8 cellular contexts compared by ENCODE assay signal in the genomic region with DNA sequence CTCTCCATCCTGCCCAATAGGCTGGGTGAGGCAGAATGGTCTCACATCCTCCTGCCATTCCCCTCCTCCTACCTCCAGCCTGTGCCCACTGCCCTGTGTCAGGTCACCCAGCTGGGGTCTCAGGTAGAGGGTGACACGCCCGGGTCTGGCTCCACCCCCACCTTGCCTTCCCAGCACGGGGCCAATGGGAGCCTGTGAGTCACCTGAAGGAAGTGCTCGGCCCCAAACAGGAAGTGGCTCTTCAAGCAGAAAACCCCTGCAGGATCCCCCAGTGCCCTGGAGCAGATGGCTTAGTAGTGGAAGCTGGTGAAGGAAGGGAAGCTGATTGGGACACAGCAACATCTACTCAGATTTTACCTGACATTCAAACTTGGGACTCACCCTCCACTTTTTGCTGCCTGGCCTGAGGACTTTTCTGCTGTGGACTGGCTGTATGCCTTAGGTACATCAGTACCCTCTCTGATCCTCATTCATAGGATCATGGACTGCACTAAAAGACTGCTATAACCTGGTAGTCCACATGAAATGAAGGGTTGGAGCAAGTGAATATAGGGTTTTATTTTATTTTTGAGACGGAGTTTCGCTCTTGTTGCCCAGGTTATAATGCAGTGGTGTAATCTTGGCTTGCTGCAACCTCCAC. TPM values are rescaled to one million over a fixed set of nuclear protein-coding genes. Genes with fewer than 3 reads are reported as not detected.
DNase-seq lines count a peak whose midpoint lies in the region; ATAC-seq and TF ChIP-seq lines count a peak whose summit lies in the region.

No MANE protein-coding gene starts in this region.

- no peaks in the 10 kb centered on the region for H3K36me3 ChIP-seq in Caco-2 (ENCODE audit: control insufficient read depth, insufficient read depth, low read length)

- H3K36me3 Mint-ChIP-seq in Caco-2 (ENCODE audit: insufficient read depth, unreplicated experiment) (no peaks in the 10 kb centered on the region), T-helper 17 cell (ENCODE audit: low read depth) (peaks cover 6% of the 10 kb centered on the region)
- H3K36me3 Mint-ChIP-seq in activated naive CD8-positive, alpha-beta T cell treated with anti-CD3 and anti-CD28 coated beads, Interleukin-2, amount 50 U/mL, for 24 hours (ENCODE audit: low read depth): no peaks in the 10 kb centered on the region

- H3K9me3 Mint-ChIP-seq in Caco-2 (ENCODE audit: unreplicated experiment): no peaks in the 10 kb centered on the region
- H3K9me3 Mint-ChIP-seq in activated naive CD8-positive, alpha-beta T cell treated with anti-CD3 and anti-CD28 coated beads, Interleukin-2, amount 50 U/mL, for 24 hours: no peaks in the 10 kb centered on the region

- DNase-seq in Caco-2: peak; percentile 41 to 69
- peak; percentile 31 to 50 (median 37) for DNase-seq in T-helper 17 cell
- DNase-seq in activated naive CD8-positive, alpha-beta T cell treated with anti-CD3 and anti-CD28 coated beads, Interleukin-2, amount 50 U/mL, for 24 hours: peak; percentile 71
- DNase-seq in stimulated activated CD4-positive, alpha-beta T cell treated with anti-CD3 and anti-CD28 coated beads, TNF-alpha, amount 100 ng/mL, for 24 hours (ENCODE audit: low read depth in 3 of 3): peak; percentile 23 to 53 (median 25)
- DNase-seq in GF-D8 (lab: John Stamatoyannopoulos, UW): no peak
- DNase-seq in NCI-H2081 treated with DMSO at 0.1 percent for 48 hours (lab: John Stamatoyannopoulos, UW): no peak
- DNase-seq in left lobe of liver (ENCODE audit: low spot score): no peak

- no peaks in the 10 kb centered on the region for H3K27me3 ChIP-seq in Caco-2 (replicated peaks; ENCODE audit: control insufficient read depth, insufficient read depth, low read length)

- CTCF ChIA-PET in Caco-2 (lab: Charles Lee): interaction anchor here (1.0 kb wide), 1 partner anchor 41 kb away, joined by 3 read pairs; no protein-coding TSS in a partner anchor

- H3K27ac Mint-ChIP-seq in Caco-2 (ENCODE audit: unreplicated experiment): no peak overlapping the region
- H3K27ac Mint-ChIP-seq in T-helper 17 cell: peak overlapping the region; percentile 67
- peak overlapping the region; percentile 81 for H3K27ac Mint-ChIP-seq in activated naive CD8-positive, alpha-beta T cell treated with anti-CD3 and anti-CD28 coated beads, Interleukin-2, amount 50 U/mL, for 24 hours

- H3K4me3 ChIP-seq in Caco-2 (ENCODE audit: low read depth, low read length): no peak overlapping the region

- H3K27me3 Mint-ChIP-seq in Caco-2 (ENCODE audit: insufficient read depth, unreplicated experiment): no peaks in the 10 kb centered on the region
- no peaks in the 10 kb centered on the region for H3K27me3 Mint-ChIP-seq in T-helper 17 cell
- H3K27me3 Mint-ChIP-seq in activated naive CD8-positive, alpha-beta T cell treated with anti-CD3 and anti-CD28 coated beads, Interleukin-2, amount 50 U/mL, for 24 hours: no peaks in the 10 kb centered on the region

- ATAC-seq in HG02840 (IDR thresholded peaks at IDR 0.05; ENCODE audit: low FRiP score, unreplicated experiment): peak; percentile 53
- ATAC-seq in T-helper 17 cell: peak; percentile 97
- peak; percentile 88 for ATAC-seq in activated naive CD8-positive, alpha-beta T cell treated with anti-CD3 and anti-CD28 coated beads, Interleukin-2, amount 50 U/mL, for 24 hours
- no peak for ATAC-seq in left lobe of liver

- peaks cover 10% of the 10 kb centered on the region for H3K4me1 Mint-ChIP-seq in Caco-2 (ENCODE audit: low read depth, unreplicated experiment)
- peaks cover 10% of the 10 kb centered on the region for H3K4me1 Mint-ChIP-seq in T-helper 17 cell
- peaks cover 15% of the 10 kb centered on the region for H3K4me1 Mint-ChIP-seq in activated naive CD8-positive, alpha-beta T cell treated with anti-CD3 and anti-CD28 coated beads, Interleukin-2, amount 50 U/mL, for 24 hours

- POLR2A ChIA-PET in Caco-2 (lab: Charles Lee): no interaction called here

- peaks cover 20% of the 10 kb centered on the region for H3K4me1 ChIP-seq in Caco-2

- intact Hi-C loops in Caco-2 (cut with micrococcal nuclease; ENCODE audit: unreplicated experiment): no loop called here

- no peaks in the 10 kb centered on the region for H3K9me3 ChIP-seq in Caco-2
- H3K9me3 ChIP-seq in T-helper 17 cell (ENCODE audit: control insufficient read depth, low read length, poor library complexity, severe bottlenecking): no peaks in the 10 kb centered on the region

- H3K4me3 Mint-ChIP-seq in Caco-2 (ENCODE audit: unreplicated experiment) (no peak overlapping the region), T-helper 17 cell (peak overlapping the region; percentile 75)
- peak overlapping the region; percentile 67 for H3K4me3 Mint-ChIP-seq in activated naive CD8-positive, alpha-beta T cell treated with anti-CD3 and anti-CD28 coated beads, Interleukin-2, amount 50 U/mL, for 24 hours

- TF ChIP-seq CTCF in Caco-2 (IDR thresholded peaks at IDR 0.05; ENCODE audit: insufficient read depth in 1 of 2, low read depth in 1 of 2, low read length in 1 of 2, severe bottlenecking in 1 of 2, unreplicated experiment in 1 of 2): no peak

- BruUV-seq in Caco-2 (replicated peaks; lab: Mats Ljungman, UMichigan): no TSS peak

RNA-seq across cellular contexts. Expression of gene GDPD5, which starts 33.4 kb away (rescaled TPM):
- total RNA-seq in Caco-2 (2022): 25.7 and 28.6 TPM in 2 replicates
- total RNA-seq in T-helper 17 cell: 100 to 1,000 TPM in 1 of 2 donors, 10 to 100 TPM in 1; 77.3 to 108 TPM
- total RNA-seq in left lobe of liver: 9.1 TPM

RNA-seq across cellular contexts. Expression of gene KLHL35, which starts 59.3 kb away (rescaled TPM):
- 46.0 and 51.4 TPM in 2 replicates for total RNA-seq in Caco-2 (2022)
- total RNA-seq in T-helper 17 cell: 1 to 10 TPM; 1.3 to 3.1 TPM
- not detected for total RNA-seq in left lobe of liver

Comparison
In these comparisons a context has a peak if more than half of its experiments do, and no peak if none do; other contexts are left out.
1. DNase-seq: peak in Caco-2 (2 of 2), T-helper 17 cell (3 of 3), activated naive CD8-positive, alpha-beta T cell treated with anti-CD3 and anti-CD28 coated beads, Interleukin-2, amount 50 U/mL, for 24 hours (single experiment) and stimulated activated CD4-positive, alpha-beta T cell treated with anti-CD3 and anti-CD28 coated beads, TNF-alpha, amount 100 ng/mL, for 24 hours (3 of 3); none in GF-D8 (single experiment), NCI-H2081 treated with DMSO at 0.1 percent for 48 hours (single experiment) and left lobe of liver (single experiment).
2. RNA of gene KLHL35, which starts 59.3 kb away (total RNA-seq): 46.0 to 51.4 TPM in Caco-2; 1.3 to 3.1 TPM in T-helper 17 cell and not detected in left lobe of liver (single experiment); every median in the first group is over 10 times any median in the second.